In genomic region chr2:26724004-26724750, GRCh38 we compare ENCODE assay signal across 1 cellular context.
TF ChIP-seq lines count a peak whose summit lies in the region.

No MANE protein-coding gene starts in this region.

TF ChIP-seq in HepG2, 621 proteins besides CTCF, POLR2A, EP300 and RAD21 (continued from another document and continues in another):
- TF ChIP-seq LRRFIP1 (CRISPR knock-in tag; conservative IDR thresholded peaks at IDR 0.05) = no peak
- no peak for TF ChIP-seq MXD4 (CRISPR knock-in tag; IDR thresholded peaks at IDR 0.05)
- no peak for TF ChIP-seq ZFP1 (CRISPR knock-in tag; IDR thresholded peaks at IDR 0.05)
- no peak for TF ChIP-seq ZNF569 (CRISPR knock-in tag; IDR thresholded peaks at IDR 0.05; ENCODE audit: borderline replicate concordance)
- TF ChIP-seq ZNF333 (CRISPR knock-in tag; IDR thresholded peaks at IDR 0.05; ENCODE audit: borderline replicate concordance) = no peak
- TF ChIP-seq REST (IDR thresholded peaks at IDR 0.05; ENCODE audit: borderline replicate concordance in 1 of 2, low read depth in 1 of 2, low read length in 2 of 2) = no peak
- no peak for TF ChIP-seq HOXA5 (CRISPR knock-in tag; IDR thresholded peaks at IDR 0.05)
- TF ChIP-seq GZF1 (CRISPR knock-in tag; IDR thresholded peaks at IDR 0.05) = no peak
- no peak for TF ChIP-seq ZFAT (CRISPR knock-in tag; conservative IDR thresholded peaks at IDR 0.05)
- TF ChIP-seq ZNF724P (CRISPR knock-in tag; IDR thresholded peaks at IDR 0.05; ENCODE audit: borderline replicate concordance) = no peak
- TF ChIP-seq IRF9 (CRISPR knock-in tag; IDR thresholded peaks at IDR 0.05; ENCODE audit: borderline replicate concordance) = no peak
- no peak for TF ChIP-seq CBX2 (IDR thresholded peaks at IDR 0.05; ENCODE audit: low read depth, low read length)
- TF ChIP-seq CBX2 (CRISPR knock-in tag; IDR thresholded peaks at IDR 0.05; ENCODE audit: low read depth) = 0 out of 2 replicates have a peak, but pooled peaks have one; percentile 25
- no peak for TF ChIP-seq CBFB (CRISPR knock-in tag; IDR thresholded peaks at IDR 0.05)
- TF ChIP-seq ZNF564 (CRISPR knock-in tag; IDR thresholded peaks at IDR 0.05) = no peak
- TF ChIP-seq MAFF (IDR thresholded peaks at IDR 0.05; ENCODE audit: low read depth, low read length) = peak; percentile 58; the same call in 1 of the 2 replicates
- TF ChIP-seq ZNF687 (CRISPR knock-in tag; IDR thresholded peaks at IDR 0.05) = peak; percentile 40
- TF ChIP-seq ZNF780A (CRISPR knock-in tag; IDR thresholded peaks at IDR 0.05) = no peak
- no peak for TF ChIP-seq YEATS2 (CRISPR knock-in tag; IDR thresholded peaks at IDR 0.05; ENCODE audit: borderline replicate concordance)
- no peak for TF ChIP-seq DZIP1 (CRISPR knock-in tag; IDR thresholded peaks at IDR 0.05)
- no peak for TF ChIP-seq MAX (IDR thresholded peaks at IDR 0.05)
- TF ChIP-seq ZGPAT (CRISPR knock-in tag; IDR thresholded peaks at IDR 0.05) = peak; percentile 41; the same call in 1 of the 2 replicates
- TF ChIP-seq ZNF552 (CRISPR knock-in tag; IDR thresholded peaks at IDR 0.05; ENCODE audit: borderline replicate concordance) = no peak
- TF ChIP-seq MLXIP (CRISPR knock-in tag; IDR thresholded peaks at IDR 0.05; ENCODE audit: borderline replicate concordance) = no peak
- no peak for TF ChIP-seq ZNF431 (CRISPR knock-in tag; IDR thresholded peaks at IDR 0.05; ENCODE audit: borderline replicate concordance, low read depth)
- TF ChIP-seq ZNF776 (CRISPR knock-in tag; IDR thresholded peaks at IDR 0.05) = no peak
- no peak for TF ChIP-seq ADNP (CRISPR knock-in tag; IDR thresholded peaks at IDR 0.05)
- no peak for TF ChIP-seq SMAD9 (CRISPR knock-in tag; IDR thresholded peaks at IDR 0.05)
- no peak for TF ChIP-seq HDAC6 (IDR thresholded peaks at IDR 0.05; ENCODE audit: low read depth, low read length)
- no peak for TF ChIP-seq NFIB (CRISPR knock-in tag; IDR thresholded peaks at IDR 0.05; ENCODE audit: borderline replicate concordance)
- TF ChIP-seq ZNF562 (CRISPR knock-in tag; IDR thresholded peaks at IDR 0.05; ENCODE audit: borderline replicate concordance) = no peak
- peak; percentile 50; the same call in 1 of the 2 replicates for TF ChIP-seq HIC2 (CRISPR knock-in tag; IDR thresholded peaks at IDR 0.05; ENCODE audit: low read depth)
- no peak for TF ChIP-seq ZNF704 (CRISPR knock-in tag; IDR thresholded peaks at IDR 0.05; ENCODE audit: borderline replicate concordance)
